1 cellular context compared by ENCODE assay signal in genomic region chr15:96542130-96542770, GRCh38.
TF ChIP-seq lines count a peak whose summit lies in the region.

No MANE protein-coding gene starts in this region.

TF ChIP-seq in K562, 482 proteins besides CTCF, POLR2A, EP300 and RAD21:
- no peak for TF ChIP-seq FOXP4 (CRISPR knock-in tag; IDR thresholded peaks at IDR 0.05; ENCODE audit: borderline replicate concordance)
- no peak for TF ChIP-seq SIN3B (IDR thresholded peaks at IDR 0.05; ENCODE audit: low read depth)
- TF ChIP-seq GATA2 (CRISPR knock-in tag; IDR thresholded peaks at IDR 0.05) = no peak
TF ChIP-seq in K562: peak in this region for 0.
